Comparison of ENCODE assay signal across 1 cellular context in genomic region chr3:32284443-32284842, GRCh38.
TF ChIP-seq lines count a peak whose summit lies in the region.

No MANE protein-coding gene starts in this region.

TF ChIP-seq in HepG2, 621 proteins besides CTCF, POLR2A, EP300 and RAD21:
- no peak for TF ChIP-seq SMARCE1 (IDR thresholded peaks at IDR 0.05; ENCODE audit: borderline replicate concordance)
- peak; percentile 52 for TF ChIP-seq HNF4A (CRISPR knock-in tag; IDR thresholded peaks at IDR 0.05)
